Comparison of ENCODE assay signal across 1 cellular context in the genomic region with DNA sequence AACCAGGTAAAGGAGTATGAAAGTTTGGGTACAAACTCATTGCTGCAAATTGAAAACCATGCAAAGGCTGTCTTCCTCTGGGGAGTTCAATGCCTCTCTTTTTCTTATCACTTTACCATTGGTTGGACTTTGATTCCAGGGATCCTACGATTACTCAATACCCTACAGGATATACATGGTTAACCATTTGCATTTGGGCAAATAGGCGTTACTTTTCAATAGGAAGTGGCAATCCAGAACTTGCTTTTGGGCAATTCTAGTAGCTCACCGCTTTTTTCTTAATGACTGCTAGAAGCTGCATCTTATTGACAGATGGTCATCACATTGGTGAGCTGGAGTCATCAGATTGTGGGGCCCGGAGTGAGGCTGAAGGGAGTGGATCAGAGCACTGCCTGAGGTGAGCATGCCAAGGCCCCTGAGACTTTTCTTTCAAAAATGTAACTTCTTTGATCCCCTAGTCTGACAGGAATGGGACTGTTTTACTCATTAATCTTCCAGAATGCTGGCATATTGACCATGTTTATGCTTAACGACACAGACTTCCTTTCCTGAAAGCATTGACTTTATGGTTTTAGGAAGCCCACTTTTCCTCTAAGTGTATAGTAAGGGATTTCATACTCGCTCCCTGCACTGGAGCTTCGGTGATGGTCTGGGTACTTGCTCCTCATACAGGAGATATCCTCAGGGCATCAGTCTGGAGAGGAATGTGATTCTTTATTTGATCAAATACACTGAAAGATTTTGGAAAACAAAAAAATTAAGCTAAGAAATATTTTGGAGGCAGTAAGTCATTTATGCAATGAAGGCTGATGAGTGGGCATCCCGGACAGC.
TF ChIP-seq lines count a peak whose summit lies in the region.

A gene (plus strand): TSS at position 270 of the 831 bp plus-strand sequence. CDS start 13,039 bp downstream, outside the sequence.

TF ChIP-seq in HepG2, 621 proteins besides CTCF, POLR2A, EP300 and RAD21 (continued from another document and continues in another):
- TF ChIP-seq DNMT1 (CRISPR knock-in tag; IDR thresholded peaks at IDR 0.05) (no peak), ZNF274 (CRISPR knock-in tag; IDR thresholded peaks at IDR 0.05) (no peak), SP1 (IDR thresholded peaks at IDR 0.05) (no peak), SP1 (CRISPR knock-in tag; IDR thresholded peaks at IDR 0.05) (no peak), ZNF34 (CRISPR knock-in tag; IDR thresholded peaks at IDR 0.05; ENCODE audit: borderline replicate concordance) (no peak), NFE2 (CRISPR knock-in tag; IDR thresholded peaks at IDR 0.05) (no peak), ZIK1 (CRISPR knock-in tag; IDR thresholded peaks at IDR 0.05; ENCODE audit: borderline replicate concordance, low read depth) (no peak; the same call in 1 of the 2 replicates), RFX1 (IDR thresholded peaks at IDR 0.05) (no peak), ATRX (CRISPR knock-in tag; IDR thresholded peaks at IDR 0.05; ENCODE audit: borderline replicate concordance) (no peak), ZNF543 (CRISPR knock-in tag; IDR thresholded peaks at IDR 0.05) (no peak), SMAD3 (CRISPR knock-in tag; IDR thresholded peaks at IDR 0.05) (peak; percentile 72; the same call in 1 of the 2 replicates), ZNF7 (CRISPR knock-in tag; IDR thresholded peaks at IDR 0.05) (no peak), ZC3H13 (CRISPR knock-in tag; IDR thresholded peaks at IDR 0.05) (no peak), SETDB1 (CRISPR knock-in tag; IDR thresholded peaks at IDR 0.05; ENCODE audit: borderline replicate concordance) (no peak), HNF4A (CRISPR knock-in tag; IDR thresholded peaks at IDR 0.05) (peak; percentile 99), ELF4 (CRISPR knock-in tag; IDR thresholded peaks at IDR 0.05; ENCODE audit: borderline replicate concordance) (no peak), GABPB1 (CRISPR knock-in tag; IDR thresholded peaks at IDR 0.05) (no peak), KLF9 (CRISPR knock-in tag; IDR thresholded peaks at IDR 0.05; ENCODE audit: low read depth) (no peak), ZNF777 (CRISPR knock-in tag; IDR thresholded peaks at IDR 0.05) (no peak), ISX (CRISPR knock-in tag; conservative IDR thresholded peaks at IDR 0.05) (no peak), FOXP1 (IDR thresholded peaks at IDR 0.05) (no peak), FOXP1 (CRISPR knock-in tag; IDR thresholded peaks at IDR 0.05) (peak; percentile 88), GLI4 (CRISPR knock-in tag; IDR thresholded peaks at IDR 0.05; ENCODE audit: borderline replicate concordance) (no peak), ZFP82 (CRISPR knock-in tag; IDR thresholded peaks at IDR 0.05; ENCODE audit: borderline replicate concordance) (peak; percentile 65; the same call in 1 of the 2 replicates), SALL2 (CRISPR knock-in tag; IDR thresholded peaks at IDR 0.05) (peak; percentile 83)
- TF ChIP-seq, protein P1, sequence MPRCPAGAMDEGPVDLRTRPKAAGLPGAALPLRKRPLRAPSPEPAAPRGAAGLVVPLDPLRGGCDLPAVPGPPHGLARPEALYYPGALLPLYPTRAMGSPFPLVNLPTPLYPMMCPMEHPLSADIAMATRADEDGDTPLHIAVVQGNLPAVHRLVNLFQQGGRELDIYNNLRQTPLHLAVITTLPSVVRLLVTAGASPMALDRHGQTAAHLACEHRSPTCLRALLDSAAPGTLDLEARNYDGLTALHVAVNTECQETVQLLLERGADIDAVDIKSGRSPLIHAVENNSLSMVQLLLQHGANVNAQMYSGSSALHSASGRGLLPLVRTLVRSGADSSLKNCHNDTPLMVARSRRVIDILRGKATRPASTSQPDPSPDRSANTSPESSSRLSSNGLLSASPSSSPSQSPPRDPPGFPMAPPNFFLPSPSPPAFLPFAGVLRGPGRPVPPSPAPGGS (CRISPR knock-in tag; IDR thresholded peaks at IDR 0.05) = no peak
- TF ChIP-seq, protein P2, sequence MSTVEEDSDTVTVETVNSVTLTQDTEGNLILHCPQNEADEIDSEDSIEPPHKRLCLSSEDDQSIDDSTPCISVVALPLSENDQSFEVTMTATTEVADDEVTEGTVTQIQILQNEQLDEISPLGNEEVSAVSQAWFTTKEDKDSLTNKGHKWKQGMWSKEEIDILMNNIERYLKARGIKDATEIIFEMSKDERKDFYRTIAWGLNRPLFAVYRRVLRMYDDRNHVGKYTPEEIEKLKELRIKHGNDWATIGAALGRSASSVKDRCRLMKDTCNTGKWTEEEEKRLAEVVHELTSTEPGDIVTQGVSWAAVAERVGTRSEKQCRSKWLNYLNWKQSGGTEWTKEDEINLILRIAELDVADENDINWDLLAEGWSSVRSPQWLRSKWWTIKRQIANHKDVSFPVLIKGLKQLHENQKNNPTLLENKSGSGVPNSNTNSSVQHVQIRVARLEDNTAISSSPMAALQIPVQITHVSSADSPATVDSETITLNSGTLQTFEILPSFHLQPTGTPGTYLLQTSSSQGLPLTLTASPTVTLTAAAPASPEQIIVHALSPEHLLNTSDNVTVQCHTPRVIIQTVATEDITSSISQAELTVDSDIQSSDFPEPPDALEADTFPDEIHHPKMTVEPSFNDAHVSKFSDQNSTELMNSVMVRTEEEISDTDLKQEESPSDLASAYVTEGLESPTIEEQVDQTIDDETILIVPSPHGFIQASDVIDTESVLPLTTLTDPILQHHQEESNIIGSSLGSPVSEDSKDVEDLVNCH (CRISPR knock-in tag; IDR thresholded peaks at IDR 0.05) = no peak
- TF ChIP-seq, protein P3, sequence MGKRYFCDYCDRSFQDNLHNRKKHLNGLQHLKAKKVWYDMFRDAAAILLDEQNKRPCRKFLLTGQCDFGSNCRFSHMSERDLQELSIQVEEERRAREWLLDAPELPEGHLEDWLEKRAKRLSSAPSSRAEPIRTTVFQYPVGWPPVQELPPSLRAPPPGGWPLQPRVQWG (CRISPR knock-in tag; IDR thresholded peaks at IDR 0.05; ENCODE audit: borderline replicate concordance, low read depth) = no peak
- TF ChIP-seq, protein P4, sequence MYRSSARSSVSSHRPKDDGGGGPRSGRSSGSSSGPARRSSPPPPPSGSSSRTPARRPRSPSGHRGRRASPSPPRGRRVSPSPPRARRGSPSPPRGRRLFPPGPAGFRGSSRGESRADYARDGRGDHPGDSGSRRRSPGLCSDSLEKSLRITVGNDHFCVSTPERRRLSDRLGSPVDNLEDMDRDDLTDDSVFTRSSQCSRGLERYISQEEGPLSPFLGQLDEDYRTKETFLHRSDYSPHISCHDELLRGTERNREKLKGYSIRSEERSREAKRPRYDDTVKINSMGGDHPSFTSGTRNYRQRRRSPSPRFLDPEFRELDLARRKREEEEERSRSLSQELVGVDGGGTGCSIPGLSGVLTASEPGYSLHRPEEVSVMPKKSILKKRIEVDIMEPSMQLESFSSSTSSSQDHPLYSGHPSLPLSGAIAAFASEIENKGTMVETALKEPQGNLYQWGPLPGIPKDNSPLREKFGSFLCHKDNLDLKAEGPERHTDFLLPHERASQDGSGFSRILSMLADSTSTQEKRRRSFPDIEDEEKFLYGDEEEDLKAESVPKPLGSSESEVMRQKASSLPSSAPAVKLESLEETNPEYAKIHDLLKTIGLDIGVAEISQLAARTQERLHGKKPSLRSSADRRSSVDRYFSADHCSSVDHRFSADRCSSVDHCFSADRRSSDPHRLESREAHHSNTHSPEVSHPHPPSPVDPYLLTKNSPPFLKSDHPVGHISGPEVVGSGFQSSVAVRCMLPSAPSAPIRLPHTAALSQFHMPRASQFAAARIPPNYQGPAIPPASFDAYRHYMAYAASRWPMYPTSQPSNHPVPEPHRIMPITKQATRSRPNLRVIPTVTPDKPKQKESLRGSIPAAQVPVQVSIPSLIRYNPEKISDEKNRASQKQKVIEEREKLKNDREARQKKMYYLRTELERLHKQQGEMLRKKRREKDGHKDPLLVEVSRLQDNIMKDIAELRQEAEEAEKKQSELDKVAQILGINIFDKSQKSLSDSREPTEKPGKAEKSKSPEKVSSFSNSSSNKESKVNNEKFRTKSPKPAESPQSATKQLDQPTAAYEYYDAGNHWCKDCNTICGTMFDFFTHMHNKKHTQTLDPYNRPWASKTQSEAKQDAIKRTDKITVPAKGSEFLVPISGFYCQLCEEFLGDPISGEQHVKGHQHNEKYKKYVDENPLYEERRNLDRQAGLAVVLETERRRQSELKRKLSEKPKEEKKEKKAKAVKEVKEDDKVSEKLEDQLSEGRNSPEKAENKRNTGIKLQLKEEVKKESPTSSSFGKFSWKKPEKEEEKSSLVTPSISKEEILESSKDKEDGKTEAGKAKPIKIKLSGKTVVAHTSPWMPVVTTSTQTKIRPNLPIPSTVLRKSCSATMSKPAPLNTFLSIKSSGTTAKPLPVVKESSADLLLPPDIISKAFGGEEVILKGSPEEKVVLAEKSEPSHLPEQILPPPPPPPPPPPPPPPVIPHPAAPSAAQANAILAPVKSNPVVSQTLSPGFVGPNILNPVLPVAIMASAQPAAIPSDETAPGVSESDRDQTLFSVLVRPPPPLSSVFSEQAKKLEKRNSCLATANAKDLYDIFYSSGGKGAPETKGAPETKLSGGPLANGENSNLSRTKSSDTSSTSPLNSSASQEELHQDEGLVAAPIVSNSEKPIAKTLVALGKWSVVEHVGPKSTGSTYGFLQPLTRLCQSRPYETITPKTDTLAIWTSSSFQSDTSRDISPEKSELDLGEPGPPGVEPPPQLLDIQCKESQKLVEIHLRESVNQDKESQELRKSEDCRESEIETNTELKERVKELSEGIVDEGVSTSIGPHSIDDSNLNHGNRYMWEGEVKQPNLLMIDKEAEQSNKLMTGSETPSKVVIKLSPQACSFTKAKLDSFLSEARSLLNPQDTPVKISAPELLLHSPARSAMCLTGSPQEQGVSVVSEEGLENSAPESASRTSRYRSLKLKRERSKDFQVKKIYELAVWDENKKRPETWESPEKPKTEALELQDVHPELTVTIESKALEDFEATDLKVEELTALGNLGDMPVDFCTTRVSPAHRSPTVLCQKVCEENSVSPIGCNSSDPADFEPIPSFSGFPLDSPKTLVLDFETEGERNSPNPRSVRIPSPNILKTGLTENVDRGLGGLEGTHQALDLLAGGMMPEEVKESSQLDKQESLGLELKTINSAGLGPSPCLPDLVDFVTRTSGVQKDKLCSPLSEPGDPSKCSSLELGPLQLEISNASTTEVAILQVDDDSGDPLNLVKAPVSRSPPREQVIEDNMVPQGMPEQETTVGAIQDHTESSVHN (CRISPR knock-in tag; IDR thresholded peaks at IDR 0.05) = no peak
- TF ChIP-seq, protein P5, sequence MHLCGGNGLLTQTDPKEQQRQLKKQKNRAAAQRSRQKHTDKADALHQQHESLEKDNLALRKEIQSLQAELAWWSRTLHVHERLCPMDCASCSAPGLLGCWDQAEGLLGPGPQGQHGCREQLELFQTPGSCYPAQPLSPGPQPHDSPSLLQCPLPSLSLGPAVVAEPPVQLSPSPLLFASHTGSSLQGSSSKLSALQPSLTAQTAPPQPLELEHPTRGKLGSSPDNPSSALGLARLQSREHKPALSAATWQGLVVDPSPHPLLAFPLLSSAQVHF (CRISPR knock-in tag; IDR thresholded peaks at IDR 0.05) = no peak
- TF ChIP-seq, protein P6, sequence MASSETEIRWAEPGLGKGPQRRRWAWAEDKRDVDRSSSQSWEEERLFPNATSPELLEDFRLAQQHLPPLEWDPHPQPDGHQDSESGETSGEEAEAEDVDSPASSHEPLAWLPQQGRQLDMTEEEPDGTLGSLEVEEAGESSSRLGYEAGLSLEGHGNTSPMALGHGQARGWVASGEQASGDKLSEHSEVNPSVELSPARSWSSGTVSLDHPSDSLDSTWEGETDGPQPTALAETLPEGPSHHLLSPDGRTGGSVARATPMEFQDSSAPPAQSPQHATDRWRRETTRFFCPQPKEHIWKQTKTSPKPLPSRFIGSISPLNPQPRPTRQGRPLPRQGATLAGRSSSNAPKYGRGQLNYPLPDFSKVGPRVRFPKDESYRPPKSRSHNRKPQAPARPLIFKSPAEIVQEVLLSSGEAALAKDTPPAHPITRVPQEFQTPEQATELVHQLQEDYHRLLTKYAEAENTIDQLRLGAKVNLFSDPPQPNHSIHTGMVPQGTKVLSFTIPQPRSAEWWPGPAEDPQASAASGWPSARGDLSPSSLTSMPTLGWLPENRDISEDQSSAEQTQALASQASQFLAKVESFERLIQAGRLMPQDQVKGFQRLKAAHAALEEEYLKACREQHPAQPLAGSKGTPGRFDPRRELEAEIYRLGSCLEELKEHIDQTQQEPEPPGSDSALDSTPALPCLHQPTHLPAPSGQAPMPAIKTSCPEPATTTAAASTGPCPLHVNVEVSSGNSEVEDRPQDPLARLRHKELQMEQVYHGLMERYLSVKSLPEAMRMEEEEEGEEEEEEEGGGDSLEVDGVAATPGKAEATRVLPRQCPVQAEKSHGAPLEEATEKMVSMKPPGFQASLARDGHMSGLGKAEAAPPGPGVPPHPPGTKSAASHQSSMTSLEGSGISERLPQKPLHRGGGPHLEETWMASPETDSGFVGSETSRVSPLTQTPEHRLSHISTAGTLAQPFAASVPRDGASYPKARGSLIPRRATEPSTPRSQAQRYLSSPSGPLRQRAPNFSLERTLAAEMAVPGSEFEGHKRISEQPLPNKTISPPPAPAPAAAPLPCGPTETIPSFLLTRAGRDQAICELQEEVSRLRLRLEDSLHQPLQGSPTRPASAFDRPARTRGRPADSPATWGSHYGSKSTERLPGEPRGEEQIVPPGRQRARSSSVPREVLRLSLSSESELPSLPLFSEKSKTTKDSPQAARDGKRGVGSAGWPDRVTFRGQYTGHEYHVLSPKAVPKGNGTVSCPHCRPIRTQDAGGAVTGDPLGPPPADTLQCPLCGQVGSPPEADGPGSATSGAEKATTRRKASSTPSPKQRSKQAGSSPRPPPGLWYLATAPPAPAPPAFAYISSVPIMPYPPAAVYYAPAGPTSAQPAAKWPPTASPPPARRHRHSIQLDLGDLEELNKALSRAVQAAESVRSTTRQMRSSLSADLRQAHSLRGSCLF (CRISPR knock-in tag; IDR thresholded peaks at IDR 0.05; ENCODE audit: borderline replicate concordance) = no peak
- TF ChIP-seq, protein P7, sequence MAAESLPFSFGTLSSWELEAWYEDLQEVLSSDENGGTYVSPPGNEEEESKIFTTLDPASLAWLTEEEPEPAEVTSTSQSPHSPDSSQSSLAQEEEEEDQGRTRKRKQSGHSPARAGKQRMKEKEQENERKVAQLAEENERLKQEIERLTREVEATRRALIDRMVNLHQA (CRISPR knock-in tag; IDR thresholded peaks at IDR 0.05) = no peak
- TF ChIP-seq, protein P8, sequence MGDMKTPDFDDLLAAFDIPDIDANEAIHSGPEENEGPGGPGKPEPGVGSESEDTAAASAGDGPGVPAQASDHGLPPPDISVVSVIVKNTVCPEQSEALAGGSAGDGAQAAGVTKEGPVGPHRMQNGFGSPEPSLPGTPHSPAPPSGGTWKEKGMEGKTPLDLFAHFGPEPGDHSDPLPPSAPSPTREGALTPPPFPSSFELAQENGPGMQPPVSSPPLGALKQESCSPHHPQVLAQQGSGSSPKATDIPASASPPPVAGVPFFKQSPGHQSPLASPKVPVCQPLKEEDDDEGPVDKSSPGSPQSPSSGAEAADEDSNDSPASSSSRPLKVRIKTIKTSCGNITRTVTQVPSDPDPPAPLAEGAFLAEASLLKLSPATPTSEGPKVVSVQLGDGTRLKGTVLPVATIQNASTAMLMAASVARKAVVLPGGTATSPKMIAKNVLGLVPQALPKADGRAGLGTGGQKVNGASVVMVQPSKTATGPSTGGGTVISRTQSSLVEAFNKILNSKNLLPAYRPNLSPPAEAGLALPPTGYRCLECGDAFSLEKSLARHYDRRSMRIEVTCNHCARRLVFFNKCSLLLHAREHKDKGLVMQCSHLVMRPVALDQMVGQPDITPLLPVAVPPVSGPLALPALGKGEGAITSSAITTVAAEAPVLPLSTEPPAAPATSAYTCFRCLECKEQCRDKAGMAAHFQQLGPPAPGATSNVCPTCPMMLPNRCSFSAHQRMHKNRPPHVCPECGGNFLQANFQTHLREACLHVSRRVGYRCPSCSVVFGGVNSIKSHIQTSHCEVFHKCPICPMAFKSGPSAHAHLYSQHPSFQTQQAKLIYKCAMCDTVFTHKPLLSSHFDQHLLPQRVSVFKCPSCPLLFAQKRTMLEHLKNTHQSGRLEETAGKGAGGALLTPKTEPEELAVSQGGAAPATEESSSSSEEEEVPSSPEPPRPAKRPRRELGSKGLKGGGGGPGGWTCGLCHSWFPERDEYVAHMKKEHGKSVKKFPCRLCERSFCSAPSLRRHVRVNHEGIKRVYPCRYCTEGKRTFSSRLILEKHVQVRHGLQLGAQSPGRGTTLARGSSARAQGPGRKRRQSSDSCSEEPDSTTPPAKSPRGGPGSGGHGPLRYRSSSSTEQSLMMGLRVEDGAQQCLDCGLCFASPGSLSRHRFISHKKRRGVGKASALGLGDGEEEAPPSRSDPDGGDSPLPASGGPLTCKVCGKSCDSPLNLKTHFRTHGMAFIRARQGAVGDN (CRISPR knock-in tag; IDR thresholded peaks at IDR 0.05) = no peak
